ENCODE assay signal across 26 cellular contexts in the genomic region with DNA sequence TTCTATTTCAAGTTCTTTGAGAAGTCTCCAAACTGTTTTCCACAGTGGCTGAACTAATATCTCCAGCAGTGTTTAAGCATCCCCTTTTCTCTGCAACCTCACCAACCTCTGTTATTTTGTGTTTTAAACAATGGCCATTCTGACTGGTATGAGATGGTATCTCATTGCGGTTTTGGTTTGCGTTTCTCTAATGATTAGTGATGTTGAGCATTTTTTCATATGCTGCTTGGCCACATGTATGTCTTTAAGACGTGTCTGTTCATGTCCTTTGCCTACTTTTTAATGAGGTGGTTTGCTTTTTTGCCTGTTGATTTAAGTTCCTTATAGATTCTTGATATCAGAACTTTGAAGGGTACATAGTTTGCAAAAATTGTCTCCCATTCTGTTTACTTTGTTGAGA.
"Had no signal": no experiment of that assay in that cellular context is flagged by ENCODE, and none has a peak within 500 bp of the region (broad histone marks: within the 10 kb centered on the region; RNA-seq: fewer than 3 reads in every experiment).

No MANE protein-coding gene starts in this region.

- H3K9me3 Mint-ChIP-seq: naive thymus-derived CD4-positive, alpha-beta T cell; natural killer cell treated with Interleukin-12 subunit alpha and Interleukin-12 subunit beta and Interleukin-15 and Interleukin-18, amount 100 ng/mL, for 72 hours had no signal

- FAIRE-seq: islet of Langerhans had no signal

- H3K4me3 Mint-ChIP-seq: immature natural killer cell; memory B cell; naive thymus-derived CD4-positive, alpha-beta T cell; natural killer cell treated with Interleukin-12 subunit alpha and Interleukin-12 subunit beta and Interleukin-15 and Interleukin-18, amount 100 ng/mL, for 72 hours; stimulated activated naive B cell treated with anti-CD40 and anti-IgM and Interleukin-4, amounts not matched to agents 10 μg/mL and 1 μg/mL and 100 μg/mL, for 72 hours had no signal

- H3K27me3 ChIP-seq: ovary, right atrium auricular region, stomach, testis, thyroid gland, transverse colon, upper lobe of left lung, vagina had no signal

- H3K9me3 ChIP-seq: left ventricle myocardium inferior, mucosa of descending colon, ovary, right atrium auricular region, testis, thyroid gland, transverse colon, vagina had no signal

- H3K27ac Mint-ChIP-seq: immature natural killer cell; memory B cell; naive thymus-derived CD4-positive, alpha-beta T cell; natural killer cell treated with Interleukin-12 subunit alpha and Interleukin-12 subunit beta and Interleukin-15 and Interleukin-18, amount 100 ng/mL, for 72 hours; progenitor cell of endocrine pancreas; stimulated activated naive B cell treated with anti-CD40 and anti-IgM and Interleukin-4, amounts not matched to agents 10 μg/mL and 1 μg/mL and 100 μg/mL, for 72 hours had no signal

- H3K4me1 ChIP-seq: left ventricle myocardium inferior, right atrium auricular region, stomach, testis, thyroid gland, transverse colon, upper lobe of left lung, vagina had no signal

- H3K27me3 Mint-ChIP-seq: progenitor cell of endocrine pancreas had no signal

- ATAC-seq: mucosa of descending colon; naive thymus-derived CD4-positive, alpha-beta T cell; natural killer cell treated with Interleukin-12 subunit alpha and Interleukin-12 subunit beta and Interleukin-15 and Interleukin-18, amount 100 ng/mL, for 72 hours; sciatic nerve; stimulated activated naive B cell treated with anti-CD40 and anti-IgM and Interleukin-4, amounts not matched to agents 10 μg/mL and 1 μg/mL and 100 μg/mL, for 72 hours; stimulated activated naive CD8-positive, alpha-beta T cell treated with anti-CD3 and anti-CD28 coated beads, Interleukin-15, Interleukin-2, amounts not matched to agents 100 U/mL and 50 U/mL, for 24 hours had no signal

- H3K27ac ChIP-seq: left ventricle myocardium inferior, ovary, right atrium auricular region, skin epidermis, stomach, testis, thyroid gland, transverse colon, upper lobe of left lung, vagina had no signal

- H3K36me3 ChIP-seq: left ventricle myocardium inferior, ovary, right atrium auricular region, stomach, thyroid gland, transverse colon, upper lobe of left lung, vagina had no signal

- H3K4me3 ChIP-seq: left ventricle myocardium inferior, lung, mucosa of descending colon, ovary, right atrium auricular region, skin epidermis, stomach, testis, thyroid gland, transverse colon, upper lobe of left lung, vagina had no signal

- H3K4me1 Mint-ChIP-seq: immature natural killer cell; memory B cell; naive thymus-derived CD4-positive, alpha-beta T cell had no signal

- H3K36me3 Mint-ChIP-seq: immature natural killer cell; memory B cell; naive thymus-derived CD4-positive, alpha-beta T cell; natural killer cell treated with Interleukin-12 subunit alpha and Interleukin-12 subunit beta and Interleukin-15 and Interleukin-18, amount 100 ng/mL, for 72 hours; stimulated activated naive B cell treated with anti-CD40 and anti-IgM and Interleukin-4, amounts not matched to agents 10 μg/mL and 1 μg/mL and 100 μg/mL, for 72 hours had no signal

- DNase-seq: immature natural killer cell; left ventricle myocardium inferior; midbrain; mucosa of descending colon; naive thymus-derived CD4-positive, alpha-beta T cell; ovary; stimulated activated CD4-positive, alpha-beta T cell treated with anti-CD3 and anti-CD28 coated beads, Interleukin-12 subunit alpha, Interleukin-12 subunit beta, amount 100 ng/mL, for 4 hours; stimulated activated CD4-positive, alpha-beta T cell treated with anti-CD3 and anti-CD28 coated beads, Interleukin-15, amount 100 ng/mL, for 24 hours; stimulated activated CD4-positive, alpha-beta T cell treated with anti-CD3 and anti-CD28 coated beads, Interleukin-2, amount 100 ng/mL, for 24 hours; stimulated activated CD4-positive, alpha-beta T cell treated with anti-CD3 and anti-CD28 coated beads, Interleukin-4, amount 100 ng/mL, for 1 hour; stimulated activated naive B cell treated with anti-CD40 and anti-IgM and Interleukin-4, amounts not matched to agents 10 μg/mL and 1 μg/mL and 100 μg/mL, for 72 hours; stimulated activated naive CD8-positive, alpha-beta T cell treated with anti-CD3 and anti-CD28 coated beads, Interleukin-15, Interleukin-2, amounts not matched to agents 100 U/mL and 50 U/mL, for 24 hours; stomach; testis; thyroid gland; transverse colon; upper lobe of left lung had no signal
